ENCODE assay signal across 15 cellular contexts in genomic region chr15:30580716-30581115, GRCh38. TPM values are rescaled to one million over a fixed set of nuclear protein-coding genes. Genes with fewer than 3 reads are reported as not detected.
A peak's percentile ranks its signal among the peaks of the same experiment; 100 is the strongest.
DNase-seq lines count a peak whose midpoint lies in the region; ATAC-seq and FAIRE-seq lines count a peak whose summit lies in the region.
"Not testable (repeated sequence)": the region's sequence is repeated elsewhere in the genome, so short reads cannot be mapped to it uniquely, and the experiment has no call there.
"Had no signal": no experiment of that assay in that cellular context is flagged by ENCODE, and none has a peak within 500 bp of the region (broad histone marks: within the 10 kb centered on the region; RNA-seq: fewer than 3 reads in every experiment).

No MANE protein-coding gene starts in this region.

- H3K27ac ChIP-seq in aorta (ENCODE audit: low read depth in 1 of 2, low read length in 2 of 2) = not testable (repeated sequence)

- WGBS in aorta, 2 donors = no CpG with 5 or more reads among the region's 4 CpGs

- intact Hi-C loops in sciatic nerve (cut with DNase I); aorta (cut with DNase I): not testable (repeated sequence)

- H3K4me3 ChIP-seq in aorta (ENCODE audit: low read length in 2 of 2) = not testable (repeated sequence)

- not testable (repeated sequence) for H3K27me3 ChIP-seq in aorta (ENCODE audit: control insufficient read depth in 1 of 2, insufficient read depth in 2 of 2, low read length in 1 of 2)

- not testable (repeated sequence) for H3K9me3 ChIP-seq in aorta (ENCODE audit: control insufficient read depth, low read length)

- ATAC-seq in sciatic nerve (peak; percentile 80), aorta (ENCODE audit: low FRiP score) (peak; percentile 66)

- not testable (repeated sequence) for DNase-seq in sciatic nerve (ENCODE audit: low spot score); aorta

- H3K4me1 ChIP-seq in aorta (ENCODE audit: control insufficient read depth in 1 of 2, insufficient read depth in 2 of 2, low read length in 2 of 2) = not testable (repeated sequence)

- FAIRE-seq in colon (lab: Jason Lieb, UNC) = peak; percentile 18

- H3K36me3 ChIP-seq in aorta (ENCODE audit: control insufficient read depth in 1 of 2, insufficient read depth in 2 of 2, low read length in 1 of 2) = not testable (repeated sequence)

RNA-seq across cellular contexts. Expression of gene GOLGA8H, which starts 23.1 kb away (rescaled TPM):
- total RNA-seq in sciatic nerve = 4.9 TPM
- total RNA-seq in aorta = 1 to 10 TPM; 1.3 to 6.5 TPM
- 1 to 10 TPM; 2.8 to 2.9 TPM for polyA plus RNA-seq in aorta
- total RNA-seq: A673; B cell; Calu3; CD4-positive, alpha-beta memory T cell; CD4-positive, alpha-beta T cell; CD4-positive, CD25-positive, alpha-beta regulatory T cell; CD8-positive, alpha-beta memory T cell; CD8-positive, alpha-beta T cell had no signal
- polyA plus RNA-seq: CD14-positive monocyte; CD4-positive, alpha-beta memory T cell; CD4-positive, CD25-positive, alpha-beta regulatory T cell; CD8-positive, alpha-beta memory T cell had no signal

RNA-seq across cellular contexts. Expression of gene GOLGA8Q, which starts 28.9 kb away (rescaled TPM):
- total RNA-seq in sciatic nerve (5.6 TPM), aorta (1 to 10 TPM; 1.0 to 5.7 TPM)
- 1 to 10 TPM in 1 of 2 donors, not detected in 1; 4.6 TPM for polyA plus RNA-seq in aorta
- total RNA-seq: A172; Caco-2; Calu3; CD4-positive, alpha-beta T cell; CD8-positive, alpha-beta T cell; Daoy had no signal
- polyA plus RNA-seq: CD14-positive monocyte; CD4-positive, alpha-beta memory T cell; CD4-positive, CD25-positive, alpha-beta regulatory T cell; CD8-positive, alpha-beta memory T cell had no signal
